In the genomic region with DNA sequence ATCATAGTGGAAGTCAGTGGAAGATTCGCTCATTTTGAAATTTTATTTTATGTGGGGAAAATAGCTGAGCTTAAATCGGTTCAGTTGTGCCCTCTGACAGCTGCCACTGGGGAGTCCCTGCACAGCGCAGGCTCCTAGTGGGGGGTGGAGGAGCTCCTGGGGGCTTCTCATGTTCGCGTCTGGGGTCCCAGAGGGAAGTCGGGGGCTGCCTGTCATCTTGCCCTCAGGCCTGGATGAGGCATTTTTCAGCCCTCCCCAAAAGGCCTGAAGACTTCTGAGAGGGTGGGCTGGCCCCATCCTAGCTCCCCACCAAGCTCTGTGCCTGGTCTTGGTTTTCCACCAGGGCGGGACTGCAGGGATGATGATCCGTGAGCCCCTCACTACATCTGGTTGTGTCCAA, we compare ENCODE assay signal across 1 cellular context.
TF ChIP-seq lines count a peak whose summit lies in the region.

No MANE protein-coding gene starts in this region.

TF ChIP-seq in SK-N-SH, 30 proteins besides CTCF, POLR2A, EP300 and RAD21 (continued from another document):
- TF ChIP-seq, protein P1, sequence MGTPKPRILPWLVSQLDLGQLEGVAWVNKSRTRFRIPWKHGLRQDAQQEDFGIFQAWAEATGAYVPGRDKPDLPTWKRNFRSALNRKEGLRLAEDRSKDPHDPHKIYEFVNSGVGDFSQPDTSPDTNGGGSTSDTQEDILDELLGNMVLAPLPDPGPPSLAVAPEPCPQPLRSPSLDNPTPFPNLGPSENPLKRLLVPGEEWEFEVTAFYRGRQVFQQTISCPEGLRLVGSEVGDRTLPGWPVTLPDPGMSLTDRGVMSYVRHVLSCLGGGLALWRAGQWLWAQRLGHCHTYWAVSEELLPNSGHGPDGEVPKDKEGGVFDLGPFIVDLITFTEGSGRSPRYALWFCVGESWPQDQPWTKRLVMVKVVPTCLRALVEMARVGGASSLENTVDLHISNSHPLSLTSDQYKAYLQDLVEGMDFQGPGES (IDR thresholded peaks at IDR 0.05; ENCODE audit: low read depth, low read length), result no peak
- TF ChIP-seq, protein P2, sequence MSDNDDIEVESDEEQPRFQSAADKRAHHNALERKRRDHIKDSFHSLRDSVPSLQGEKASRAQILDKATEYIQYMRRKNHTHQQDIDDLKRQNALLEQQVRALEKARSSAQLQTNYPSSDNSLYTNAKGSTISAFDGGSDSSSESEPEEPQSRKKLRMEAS (IDR thresholded peaks at IDR 0.05; ENCODE audit: low read depth), result no peak
- TF ChIP-seq, protein P3, sequence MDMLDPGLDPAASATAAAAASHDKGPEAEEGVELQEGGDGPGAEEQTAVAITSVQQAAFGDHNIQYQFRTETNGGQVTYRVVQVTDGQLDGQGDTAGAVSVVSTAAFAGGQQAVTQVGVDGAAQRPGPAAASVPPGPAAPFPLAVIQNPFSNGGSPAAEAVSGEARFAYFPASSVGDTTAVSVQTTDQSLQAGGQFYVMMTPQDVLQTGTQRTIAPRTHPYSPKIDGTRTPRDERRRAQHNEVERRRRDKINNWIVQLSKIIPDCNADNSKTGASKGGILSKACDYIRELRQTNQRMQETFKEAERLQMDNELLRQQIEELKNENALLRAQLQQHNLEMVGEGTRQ (IDR thresholded peaks at IDR 0.05; ENCODE audit: borderline replicate concordance, low read depth, low read length), result no peak
- TF ChIP-seq CHD2 (IDR thresholded peaks at IDR 0.05; ENCODE audit: low read length, partially characterized antibody) (no peak), YY1 (IDR thresholded peaks at IDR 0.05; ENCODE audit: low read depth) (no peak), TCF12 (IDR thresholded peaks at IDR 0.05) (no peak), FOXJ3 (CRISPR knock-in tag; IDR thresholded peaks at IDR 0.05) (no peak), RCOR1 (IDR thresholded peaks at IDR 0.05; ENCODE audit: low read length) (no peak), GATA2 (CRISPR knock-in tag; IDR thresholded peaks at IDR 0.05) (no peak), JUND (IDR thresholded peaks at IDR 0.05) (no peak)
- TF ChIP-seq, protein P4, sequence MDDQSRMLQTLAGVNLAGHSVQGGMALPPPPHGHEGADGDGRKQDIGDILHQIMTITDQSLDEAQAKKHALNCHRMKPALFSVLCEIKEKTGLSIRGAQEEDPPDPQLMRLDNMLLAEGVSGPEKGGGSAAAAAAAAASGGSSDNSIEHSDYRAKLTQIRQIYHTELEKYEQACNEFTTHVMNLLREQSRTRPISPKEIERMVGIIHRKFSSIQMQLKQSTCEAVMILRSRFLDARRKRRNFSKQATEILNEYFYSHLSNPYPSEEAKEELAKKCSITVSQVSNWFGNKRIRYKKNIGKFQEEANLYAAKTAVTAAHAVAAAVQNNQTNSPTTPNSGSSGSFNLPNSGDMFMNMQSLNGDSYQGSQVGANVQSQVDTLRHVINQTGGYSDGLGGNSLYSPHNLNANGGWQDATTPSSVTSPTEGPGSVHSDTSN (IDR thresholded peaks at IDR 0.05), result no peak
